8 cellular contexts compared by ENCODE assay signal in genomic region chr18:3261393-3262233, GRCh38. TPM values are rescaled to one million over a fixed set of nuclear protein-coding genes. Genes with fewer than 3 reads are reported as not detected.
DNase-seq lines count a peak whose midpoint lies in the region; ATAC-seq and TF ChIP-seq lines count a peak whose summit lies in the region.

MYL12B (plus strand) TSS chr18:3262133; CDS start chr18:3272899, 10,766 bp downstream.

- H3K9me3 Mint-ChIP-seq in activated CD8-positive, alpha-beta T cell treated with anti-CD3 and anti-CD28 coated beads, Interleukin-2, amount 10 ng/mL, durations not matched to agents 7 days and 5 days (ENCODE audit: insufficient read depth): no peaks in the 10 kb centered on the region
- no peaks in the 10 kb centered on the region for H3K9me3 Mint-ChIP-seq in memory B cell

- peaks cover 78% of the 10 kb centered on the region for H3K4me1 Mint-ChIP-seq in activated CD8-positive, alpha-beta T cell treated with anti-CD3 and anti-CD28 coated beads, Interleukin-2, amount 10 ng/mL, durations not matched to agents 7 days and 5 days (ENCODE audit: low read depth)
- peaks cover 52% of the 10 kb centered on the region for H3K4me1 Mint-ChIP-seq in memory B cell

- H3K4me3 Mint-ChIP-seq in activated CD8-positive, alpha-beta T cell treated with anti-CD3 and anti-CD28 coated beads, Interleukin-2, amount 10 ng/mL, durations not matched to agents 7 days and 5 days: peak within 1 kb of the TSS; percentile 90
- H3K4me3 Mint-ChIP-seq in memory B cell: peak within 1 kb of the TSS; percentile 90

- H3K27ac Mint-ChIP-seq in activated CD8-positive, alpha-beta T cell treated with anti-CD3 and anti-CD28 coated beads, Interleukin-2, amount 10 ng/mL, durations not matched to agents 7 days and 5 days: peak within 1 kb of the TSS; percentile 100
- H3K27ac Mint-ChIP-seq in memory B cell: peak within 1 kb of the TSS; percentile 98

- no peaks in the 10 kb centered on the region for H3K27me3 Mint-ChIP-seq in activated CD8-positive, alpha-beta T cell treated with anti-CD3 and anti-CD28 coated beads, Interleukin-2, amount 10 ng/mL, durations not matched to agents 7 days and 5 days (ENCODE audit: low read depth)
- no peaks in the 10 kb centered on the region for H3K27me3 Mint-ChIP-seq in memory B cell

- peak within 1 kb of the TSS; percentile 77 for H3K4me3 ChIP-seq in BE2C (ENCODE audit: low read depth, low read length)

- TF ChIP-seq CTCF in BE2C (IDR thresholded peaks at IDR 0.05; ENCODE audit: low read depth, low read length): no peak

- peaks cover 67% of the 10 kb centered on the region for H3K36me3 Mint-ChIP-seq in activated CD8-positive, alpha-beta T cell treated with anti-CD3 and anti-CD28 coated beads, Interleukin-2, amount 10 ng/mL, durations not matched to agents 7 days and 5 days (ENCODE audit: low read depth)
- H3K36me3 Mint-ChIP-seq in memory B cell: peaks cover 7% of the 10 kb centered on the region

- ATAC-seq in GM19023 (IDR thresholded peaks at IDR 0.05; ENCODE audit: unreplicated experiment) (peak; percentile 88), HG03196 (IDR thresholded peaks at IDR 0.05; ENCODE audit: unreplicated experiment) (peak; percentile 81), memory B cell (ENCODE audit: low read depth) (peak; percentile 80)
- ATAC-seq in activated CD8-positive, alpha-beta T cell treated with anti-CD3 and anti-CD28 coated beads, Interleukin-2, amount 10 ng/mL, durations not matched to agents 7 days and 5 days: peak; percentile 74

- no peaks in the 10 kb centered on the region for H3K27me3 ChIP-seq in BE2C

- H3K4me1 ChIP-seq in BE2C: no peaks in the 10 kb centered on the region

- POLR2A ChIA-PET in activated CD8-positive, alpha-beta T cell treated with anti-CD3 and anti-CD28 coated beads, Interleukin-2, amount 10 ng/mL, durations not matched to agents 7 days and 5 days (lab: Charles Lee): interaction anchor here (0.6 to 6.5 kb wide), 17 partner anchors 10 to 690 kb away, joined by 3 to 218 read pairs (median 4); partner anchors contain the start of genes METTL4, MYL12A and NDC80

- peak; percentile 63 for DNase-seq in BE2C
- DNase-seq in NCI-H748 (lab: John Stamatoyannopoulos, UW; ENCODE audit: unreplicated experiment): peak; percentile 76
- DNase-seq in activated CD8-positive, alpha-beta T cell treated with anti-CD3 and anti-CD28 coated beads, Interleukin-2, amount 10 ng/mL, durations not matched to agents 7 days and 5 days: peak; percentile 87
- peak; percentile 61 for DNase-seq in effector CD8-positive, alpha-beta T cell (lab: John Stamatoyannopoulos, UW)
- DNase-seq in memory B cell (ENCODE audit: low spot score in 2 of 2): peak; percentile 67 to 90
- peak; percentile 50 for DNase-seq in stimulated activated CD8-positive, alpha-beta memory T cell treated with anti-CD3 and anti-CD28 coated beads, Interleukin-12 subunit alpha, Interleukin-12 subunit beta, amount 100 ng/mL, for 24 hours (ENCODE audit: extremely low read depth)

- H3K36me3 ChIP-seq in BE2C: peaks cover 5% of the 10 kb centered on the region

- H3K9me3 ChIP-seq in BE2C: no peaks in the 10 kb centered on the region

- CTCF ChIA-PET in activated CD8-positive, alpha-beta T cell treated with anti-CD3 and anti-CD28 coated beads, Interleukin-2, amount 10 ng/mL, durations not matched to agents 7 days and 5 days (lab: Charles Lee): interaction anchor here (0.7 to 3.5 kb wide), 6 partner anchors 11 to 344 kb away, joined by 3 to 18 read pairs (median 5); partner anchors contain the start of gene MYL12A

RNA-seq across cellular contexts. Expression of gene MYL12B, which starts in this region (rescaled TPM):
- polyA plus RNA-seq in BE2C (2012; ENCODE audit: insufficient read depth, insufficient read length, low read depth): 72.0 TPM
- total RNA-seq in activated CD8-positive, alpha-beta T cell treated with anti-CD3 and anti-CD28 coated beads, Interleukin-2, amount 10 ng/mL, durations not matched to agents 7 days and 5 days: 100 to 1,000 TPM; 402 to 404 TPM

Comparison
In these comparisons a context has a peak if more than half of its experiments do, and no peak if none do; other contexts are left out.
1. Peak in every context shown above with its lines: DNase-seq, ATAC-seq and H3K4me3 ChIP-seq.